22 cellular contexts compared by ENCODE assay signal in the genomic region with DNA sequence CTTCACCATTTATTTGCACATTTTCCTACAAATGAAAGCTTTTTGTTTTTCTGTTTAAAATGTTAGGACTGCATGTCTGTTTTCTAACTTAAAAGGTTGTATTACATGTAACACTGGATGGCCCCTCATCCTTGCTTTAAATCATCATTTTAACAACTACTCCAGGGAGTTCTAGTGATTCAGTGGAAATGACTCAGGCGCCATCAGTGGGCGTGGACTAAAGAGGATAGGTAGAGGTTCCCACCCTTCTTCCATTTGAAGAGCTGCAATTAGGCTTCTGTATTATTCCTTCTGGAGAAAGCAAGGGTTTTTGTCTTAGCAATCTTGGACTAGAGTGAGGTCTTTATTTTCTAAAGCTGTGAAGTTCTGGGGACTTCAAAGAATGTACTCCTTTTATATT.
DNase-seq lines count a peak whose midpoint lies in the region; ATAC-seq, FAIRE-seq and TF ChIP-seq lines count a peak whose summit lies in the region.
"Had no signal": no experiment of that assay in that cellular context is flagged by ENCODE, and none has a peak within 500 bp of the region (broad histone marks: within the 10 kb centered on the region; RNA-seq: fewer than 3 reads in every experiment).

No MANE protein-coding gene starts in this region.

- TF ChIP-seq CTCF in PC-3 (conservative IDR thresholded peaks at IDR 0.05; ENCODE audit: low read depth, low read length), result no peak
- TF ChIP-seq CTCF in bronchial epithelial cell (IDR thresholded peaks at IDR 0.05; ENCODE audit: insufficient read depth, low read length, severe bottlenecking), result no peak
- TF ChIP-seq CTCF in heart right ventricle (IDR thresholded peaks at IDR 0.05), result no peak

- H3K4me1 ChIP-seq in PC-3 (ENCODE audit: insufficient read depth, low read length) (peaks cover 30% of the 10 kb centered on the region), heart right ventricle (peaks cover 0 to 14% (median 0%) of the 10 kb centered on the region in 9 donors)
- H3K4me1 ChIP-seq: BE2C had no signal

- H3K9me2 ChIP-seq in PC-3 (replicated peaks; ENCODE audit: low read length), result no peaks in the 10 kb centered on the region

- no peak for ATAC-seq in activated CD4-positive, alpha-beta T cell treated with anti-CD3 and anti-CD28 coated beads for 36 hours
- ATAC-seq in PC-3 (peak; percentile 31; the same call in 1 of the 2 replicates), GM18502 (IDR thresholded peaks at IDR 0.05; ENCODE audit: poor library complexity, unreplicated experiment) (no peak), heart right ventricle (no peak)

- H3K9me3 ChIP-seq in PC-3 (ENCODE audit: low read length) (no peaks in the 10 kb centered on the region), heart right ventricle (no peaks in the 10 kb centered on the region)
- H3K9me3 ChIP-seq: BE2C had no signal

- intact Hi-C loops in activated CD4-positive, alpha-beta T cell treated with anti-CD3 and anti-CD28 coated beads for 36 hours (cut with DNase I, micrococcal nuclease), result no loop called here
- intact Hi-C loops in PC-3 (cut with micrococcal nuclease), result no loop called here
- intact Hi-C loops in heart right ventricle (cut with DNase I), result loop anchor here in 3 of 10 donors (10.0 kb wide), 2 partner anchors 957 to 1267 kb away; partner anchors contain the start of gene ZNF462 (in 1 of the 3)

- H3K36me3 Mint-ChIP-seq in activated CD4-positive, alpha-beta T cell treated with anti-CD3 and anti-CD28 coated beads for 36 hours (ENCODE audit: low read depth), result no peaks in the 10 kb centered on the region
- no peaks in the 10 kb centered on the region for H3K36me3 Mint-ChIP-seq in activated CD4-positive, alpha-beta T cell treated with anti-CD3 and anti-CD28 coated beads, Interleukin-2, amount 10 ng/mL, durations not matched to agents 7 days and 5 days (ENCODE audit: low read depth)
- H3K36me3 Mint-ChIP-seq: CD4-positive, CD25-positive, alpha-beta regulatory T cell had no signal

- no peak overlapping the region for H3K27ac ChIP-seq in PC-3 (ENCODE audit: low read length)
- no peak overlapping the region for H3K27ac ChIP-seq in heart right ventricle
- H3K27ac ChIP-seq: KMS-11, PC-9 had no signal

- no peaks in the 10 kb centered on the region for H3K4me1 Mint-ChIP-seq in activated CD4-positive, alpha-beta T cell treated with anti-CD3 and anti-CD28 coated beads for 36 hours
- no peaks in the 10 kb centered on the region for H3K4me1 Mint-ChIP-seq in activated CD4-positive, alpha-beta T cell treated with anti-CD3 and anti-CD28 coated beads, Interleukin-2, amount 10 ng/mL, durations not matched to agents 7 days and 5 days
- H3K4me1 Mint-ChIP-seq: CD4-positive, CD25-positive, alpha-beta regulatory T cell had no signal

- CTCF ChIA-PET in activated CD4-positive, alpha-beta T cell treated with anti-CD3 and anti-CD28 coated beads for 36 hours (lab: Charles Lee), result interaction anchor here (0.5 kb wide), 1 partner anchor 190 kb away, joined by 4 read pairs; no protein-coding TSS in a partner anchor
- CTCF ChIA-PET in activated CD4-positive, alpha-beta T cell treated with anti-CD3 and anti-CD28 coated beads, Interleukin-2, amount 10 ng/mL, durations not matched to agents 7 days and 5 days (lab: Charles Lee), result interaction anchor here (0.6 kb wide), 1 partner anchor 653 kb away, joined by 3 read pairs; no protein-coding TSS in a partner anchor
- CTCF ChIA-PET in PC-3 (lab: Charles Lee), result no interaction called here

- H4K20me1 ChIP-seq in PC-3 (ENCODE audit: low read length), result no peaks in the 10 kb centered on the region

- H3K27me3 ChIP-seq in PC-3 (ENCODE audit: low read length) (no peaks in the 10 kb centered on the region), bronchial epithelial cell (ENCODE audit: control insufficient read depth, insufficient read depth, low read length) (no peaks in the 10 kb centered on the region), heart right ventricle (no peaks in the 10 kb centered on the region)
- H3K27me3 ChIP-seq: BE2C had no signal

- no peaks in the 10 kb centered on the region for H3K79me2 ChIP-seq in PC-3 (ENCODE audit: low read length)

- no peaks in the 10 kb centered on the region for H3K27me3 Mint-ChIP-seq in activated CD4-positive, alpha-beta T cell treated with anti-CD3 and anti-CD28 coated beads for 36 hours
- peaks cover 6% of the 10 kb centered on the region for H3K27me3 Mint-ChIP-seq in activated CD4-positive, alpha-beta T cell treated with anti-CD3 and anti-CD28 coated beads, Interleukin-2, amount 10 ng/mL, durations not matched to agents 7 days and 5 days

- POLR2A ChIA-PET in activated CD4-positive, alpha-beta T cell treated with anti-CD3 and anti-CD28 coated beads for 36 hours (lab: Charles Lee), result no interaction called here
- POLR2A ChIA-PET in activated CD4-positive, alpha-beta T cell treated with anti-CD3 and anti-CD28 coated beads, Interleukin-2, amount 10 ng/mL, durations not matched to agents 7 days and 5 days (lab: Charles Lee), result no interaction called here
- POLR2A ChIA-PET in PC-3 (lab: Charles Lee; ENCODE audit: unreplicated experiment), result no interaction called here

- H2AFZ ChIP-seq in PC-3 (ENCODE audit: low read length), result no peak overlapping the region
- H2AFZ ChIP-seq: PC-9 had no signal

- no peak overlapping the region for H3K4me2 ChIP-seq in PC-3 (ENCODE audit: low read length)
- H3K4me2 ChIP-seq: KMS-11, PC-9 had no signal

- H3K9me3 Mint-ChIP-seq in activated CD4-positive, alpha-beta T cell treated with anti-CD3 and anti-CD28 coated beads for 36 hours (ENCODE audit: low read depth), result no peaks in the 10 kb centered on the region
- no peaks in the 10 kb centered on the region for H3K9me3 Mint-ChIP-seq in activated CD4-positive, alpha-beta T cell treated with anti-CD3 and anti-CD28 coated beads, Interleukin-2, amount 10 ng/mL, durations not matched to agents 7 days and 5 days

- H3K9ac ChIP-seq in PC-3 (ENCODE audit: low read length), result no peak overlapping the region
- H3K9ac ChIP-seq: KMS-11 had no signal

- H3K4me3 Mint-ChIP-seq in activated CD4-positive, alpha-beta T cell treated with anti-CD3 and anti-CD28 coated beads for 36 hours, result no peak overlapping the region
- no peak overlapping the region for H3K4me3 Mint-ChIP-seq in activated CD4-positive, alpha-beta T cell treated with anti-CD3 and anti-CD28 coated beads, Interleukin-2, amount 10 ng/mL, durations not matched to agents 7 days and 5 days
- H3K4me3 Mint-ChIP-seq: CD4-positive, CD25-positive, alpha-beta regulatory T cell; HFFc6 had no signal

- FAIRE-seq in bronchial epithelial cell (lab: Jason Lieb, UNC) (no peak), RCC 7860 (lab: Jason Lieb, UNC) (no peak)
- FAIRE-seq: A204.1 had no signal

- H3K36me3 ChIP-seq in PC-3 (ENCODE audit: low read depth, low read length) (no peaks in the 10 kb centered on the region), bronchial epithelial cell (ENCODE audit: control insufficient read depth, insufficient read depth, low read length) (no peaks in the 10 kb centered on the region), heart right ventricle (no peaks in the 10 kb centered on the region)
- H3K36me3 ChIP-seq: BE2C had no signal

- H3K27ac Mint-ChIP-seq in activated CD4-positive, alpha-beta T cell treated with anti-CD3 and anti-CD28 coated beads for 36 hours, result no peak overlapping the region
- H3K27ac Mint-ChIP-seq in activated CD4-positive, alpha-beta T cell treated with anti-CD3 and anti-CD28 coated beads, Interleukin-2, amount 10 ng/mL, durations not matched to agents 7 days and 5 days, result no peak overlapping the region
- H3K27ac Mint-ChIP-seq: CD4-positive, CD25-positive, alpha-beta regulatory T cell; HFFc6 had no signal

- DNase-seq in activated CD4-positive, alpha-beta T cell treated with anti-CD3 and anti-CD28 coated beads for 36 hours, result peak; percentile 11
- no peak for DNase-seq in activated CD4-positive, alpha-beta T cell treated with anti-CD3 and anti-CD28 coated beads, Interleukin-2, amount 10 ng/mL, durations not matched to agents 7 days and 5 days
- peak; percentile 69 for DNase-seq in PC-3
- DNase-seq in bronchial epithelial cell (ENCODE audit: low read depth), result peak; percentile 78
- peak; percentile 17 for DNase-seq in stromal cell of bone marrow (ENCODE audit: low read depth)
- DNase-seq in RCC 7860 (ENCODE audit: low spot score), result no peak
- DNase-seq in heart right ventricle, result no peak
- DNase-seq: BE2C; Caco-2; CD4-positive, CD25-positive, alpha-beta regulatory T cell; HFFc6; NCI-H1417 treated with DMSO at 0.1 percent for 48 hours; NCI-H1930; NCI-H2171 treated with DMSO at 0.1 percent for 48 hours; NCI-H446 treated with DMSO at 0.1 percent for 48 hours; NCI-H82; Right ventricle myocardium superior; SW 1271 had no signal

- H3F3A ChIP-seq in PC-3 (ENCODE audit: low read length, unreplicated experiment), result no peaks in the 10 kb centered on the region

- no TSS peak for BruUV-seq in PC-3 (replicated peaks; lab: Mats Ljungman, UMichigan)

- WGBS in heart right ventricle, 2 donors, result 92 to 93% methylated on average over 2 of the region's 2 CpGs

- no peak overlapping the region for H3K4me3 ChIP-seq in PC-3 (ENCODE audit: low read length)
- no peak overlapping the region for H3K4me3 ChIP-seq in bronchial epithelial cell (ENCODE audit: low read depth, low read length)
- H3K4me3 ChIP-seq in heart right ventricle, result no peak overlapping the region
- H3K4me3 ChIP-seq: PC-9 had no signal

Comparison
In these comparisons a context has a peak if more than half of its experiments do, and no peak if none do; other contexts are left out.
1. DNase-seq: peak in activated CD4-positive, alpha-beta T cell treated with anti-CD3 and anti-CD28 coated beads for 36 hours (single experiment), PC-3 (single experiment), bronchial epithelial cell (single experiment) and stromal cell of bone marrow (single experiment); none in activated CD4-positive, alpha-beta T cell treated with anti-CD3 and anti-CD28 coated beads, Interleukin-2, amount 10 ng/mL, durations not matched to agents 7 days and 5 days (single experiment), RCC 7860 (single experiment) and heart right ventricle (0 of 2).